Comparison of ENCODE assay signal across 8 cellular contexts in the genomic region with DNA sequence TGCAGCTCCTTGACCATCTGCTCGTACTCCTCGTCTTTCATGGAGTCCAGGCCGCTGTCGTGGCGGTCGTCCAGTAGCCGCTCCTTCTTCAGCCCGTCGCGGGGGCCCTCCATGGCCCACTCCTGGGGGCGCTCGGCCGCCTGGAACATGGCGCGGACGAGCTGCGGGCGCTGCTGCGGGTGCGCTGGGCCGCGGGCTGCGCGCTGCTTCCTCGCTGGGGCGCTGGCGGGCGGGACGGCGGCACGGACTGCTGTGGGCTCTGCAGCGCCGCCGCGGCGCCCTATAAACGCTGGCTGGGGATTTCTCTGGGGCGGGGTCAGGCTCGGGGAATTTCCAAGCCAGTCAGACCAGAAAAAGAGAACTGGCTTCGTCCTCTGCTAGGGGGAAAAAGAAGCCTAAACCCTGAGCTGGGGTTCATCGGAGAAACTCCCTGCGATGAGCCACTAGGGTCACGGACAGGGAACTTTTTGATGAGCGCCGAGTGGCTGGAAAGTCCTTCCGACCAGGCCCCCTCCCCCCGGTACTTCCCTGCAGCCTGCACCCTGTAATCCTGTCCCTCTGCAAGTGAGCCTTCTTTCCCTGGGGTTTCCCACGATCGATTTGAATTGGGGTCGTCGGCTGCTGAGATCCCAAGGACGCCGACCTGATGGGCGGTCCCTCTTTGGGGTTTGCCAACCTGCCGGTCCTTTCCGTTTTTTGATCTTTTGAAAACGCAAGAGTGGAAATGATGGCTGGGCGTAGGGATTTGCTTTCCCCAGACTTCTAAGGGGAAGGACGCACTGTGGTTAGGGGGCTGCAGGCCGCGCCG. TPM values are rescaled to one million over a fixed set of nuclear protein-coding genes. Genes with fewer than 3 reads are reported as not detected.
DNase-seq lines count a peak whose midpoint lies in the region; ATAC-seq and TF ChIP-seq lines count a peak whose summit lies in the region.

A gene with protein sequence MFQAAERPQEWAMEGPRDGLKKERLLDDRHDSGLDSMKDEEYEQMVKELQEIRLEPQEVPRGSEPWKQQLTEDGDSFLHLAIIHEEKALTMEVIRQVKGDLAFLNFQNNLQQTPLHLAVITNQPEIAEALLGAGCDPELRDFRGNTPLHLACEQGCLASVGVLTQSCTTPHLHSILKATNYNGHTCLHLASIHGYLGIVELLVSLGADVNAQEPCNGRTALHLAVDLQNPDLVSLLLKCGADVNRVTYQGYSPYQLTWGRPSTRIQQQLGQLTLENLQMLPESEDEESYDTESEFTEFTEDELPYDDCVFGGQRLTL (minus strand): TSS at position 254 of the 808 bp plus-strand sequence. CDS start 105 bp downstream, at position 149.

- no peaks in the 10 kb centered on the region for H3K27me3 ChIP-seq in HUES64 (ENCODE audit: insufficient read depth, low read length)

- TSS peak; percentile 73 for BruUV-seq in OCI-LY7 (replicated peaks; lab: Mats Ljungman, UMichigan)

- H2AFZ ChIP-seq in OCI-LY7 (ENCODE audit: low read length): peak within 1 kb of the TSS; percentile 87

- H3K4me2 ChIP-seq in OCI-LY7 (ENCODE audit: low read length): peak within 1 kb of the TSS; percentile 96

- H3K79me2 ChIP-seq in OCI-LY7 (ENCODE audit: insufficient read depth, low read depth, low read length): peaks cover 21% of the 10 kb centered on the region; the same call in 1 of the 2 replicates

- H4K20me1 ChIP-seq in OCI-LY7 (ENCODE audit: insufficient read depth, low read length): peaks cover 15% of the 10 kb centered on the region; the same call in 1 of the 2 replicates

- peaks cover 11% of the 10 kb centered on the region for H3K4me1 ChIP-seq in HUES64 (ENCODE audit: insufficient read depth, low read length)
- H3K4me1 ChIP-seq in OCI-LY7 (ENCODE audit: insufficient read depth, low read length, poor library complexity, severe bottlenecking): peaks cover 47% of the 10 kb centered on the region

- POLR2A ChIA-PET in OCI-LY7 (lab: Charles Lee): interaction anchor here (0.6 to 5.0 kb wide), 17 partner anchors 11 to 391 kb away, joined by 3 to 37 read pairs (median 5); partner anchors contain the start of gene PSMA6

- no peaks in the 10 kb centered on the region for H3K9me2 ChIP-seq in OCI-LY7 (ENCODE audit: insufficient read depth, low read length)

- TF ChIP-seq CTCF in OCI-LY7 (conservative IDR thresholded peaks at IDR 0.05; ENCODE audit: low read length) (peak; percentile 73), epithelial cell of esophagus (IDR thresholded peaks at IDR 0.05; ENCODE audit: insufficient read depth, low read depth, low read length, missing control alignments) (peak; percentile 30)

- H3K9me3 ChIP-seq in HUES64 (ENCODE audit: insufficient read depth, low read depth, low read length): no peaks in the 10 kb centered on the region
- no peaks in the 10 kb centered on the region for H3K9me3 ChIP-seq in OCI-LY7 (ENCODE audit: low read length)

- H3K36me3 ChIP-seq in HUES64 (ENCODE audit: insufficient read depth, low read length): peaks cover 38% of the 10 kb centered on the region
- peaks cover 39% of the 10 kb centered on the region for H3K36me3 ChIP-seq in OCI-LY7 (ENCODE audit: insufficient read depth, low read length)

- 1% methylated on average over 62 of the region's 62 CpGs for WGBS in HUES64

- H3K27ac ChIP-seq in HUES64 (ENCODE audit: low read depth, low read length) (peak within 1 kb of the TSS; percentile 98), OCI-LY7 (ENCODE audit: low read depth, low read length, poor library complexity, severe bottlenecking) (peak within 1 kb of the TSS; percentile 79)

- CTCF ChIA-PET in OCI-LY7 (lab: Charles Lee; ENCODE audit: unreplicated experiment): interaction anchor here (0.7 to 1.2 kb wide), 5 partner anchors 9 to 261 kb away, joined by 3 read pairs; no protein-coding TSS in a partner anchor

- H3K4me3 ChIP-seq in HUES64 (ENCODE audit: low read length) (peak within 1 kb of the TSS; percentile 98), OCI-LY7 (ENCODE audit: low read depth, low read length, poor library complexity, severe bottlenecking) (peak within 1 kb of the TSS; percentile 93), epithelial cell of esophagus (ENCODE audit: low read length) (peak within 1 kb of the TSS; percentile 71)

- intact Hi-C loops in OCI-LY7 (cut with micrococcal nuclease; ENCODE audit: unreplicated experiment): loop anchor here (1.0 to 5.0 kb wide), 6 partner anchors 112 to 532 kb away; partner anchors contain the start of genes FAM177A1, PPP2R3C, PRORP and PSMA6

- DNase-seq in DMS114 treated with DMSO at 0.1 percent for 48 hours (lab: John Stamatoyannopoulos, UW; ENCODE audit: unreplicated experiment) (peak; percentile 66), OCI-LY7 (ENCODE audit: low spot score) (peak; percentile 91), activated T-cell treated with anti-CD3 and anti-CD28 coated beads for 1 hour (ENCODE audit: low read depth) (peak; percentile 93), epithelial cell of esophagus (ENCODE audit: low read depth) (peak; percentile 92), mucosa of gallbladder (ENCODE audit: low spot score) (peak; percentile 91)
- DNase-seq in stimulated activated CD8-positive, alpha-beta memory T cell treated with anti-CD3 and anti-CD28 coated beads, Interleukin-4, amount 100 ng/mL, for 48 hours: peak; percentile 96

- peak; percentile 61 for ATAC-seq in GM21515 (IDR thresholded peaks at IDR 0.05; ENCODE audit: unreplicated experiment)

- H3K9ac ChIP-seq in HUES64 (ENCODE audit: low read depth, low read length): peak within 1 kb of the TSS; percentile 99

RNA-seq across cellular contexts. Expression of the gene that starts here (rescaled TPM):
- 28.7 TPM for polyA plus RNA-seq in HUES64 (2013, experiment 1 of 2)
- polyA plus RNA-seq in HUES64 (2013, experiment 2 of 2): 25.9 TPM
- total RNA-seq in OCI-LY7 (2014; rRNA removed; shearing (Covaris generic)): 100 and 109 TPM in 2 replicates
- total RNA-seq in OCI-LY7 (2022) (37.0 and 43.6 TPM in 2 replicates), mucosa of gallbladder (74.8 TPM)

Comparison
In these comparisons a context has a peak if more than half of its experiments do, and no peak if none do; other contexts are left out.
1. Peak in every context shown above with its lines: DNase-seq, ATAC-seq, H3K4me3 ChIP-seq and H3K27ac ChIP-seq.